Comparison of ENCODE assay signal across 7 cellular contexts in the genomic region with DNA sequence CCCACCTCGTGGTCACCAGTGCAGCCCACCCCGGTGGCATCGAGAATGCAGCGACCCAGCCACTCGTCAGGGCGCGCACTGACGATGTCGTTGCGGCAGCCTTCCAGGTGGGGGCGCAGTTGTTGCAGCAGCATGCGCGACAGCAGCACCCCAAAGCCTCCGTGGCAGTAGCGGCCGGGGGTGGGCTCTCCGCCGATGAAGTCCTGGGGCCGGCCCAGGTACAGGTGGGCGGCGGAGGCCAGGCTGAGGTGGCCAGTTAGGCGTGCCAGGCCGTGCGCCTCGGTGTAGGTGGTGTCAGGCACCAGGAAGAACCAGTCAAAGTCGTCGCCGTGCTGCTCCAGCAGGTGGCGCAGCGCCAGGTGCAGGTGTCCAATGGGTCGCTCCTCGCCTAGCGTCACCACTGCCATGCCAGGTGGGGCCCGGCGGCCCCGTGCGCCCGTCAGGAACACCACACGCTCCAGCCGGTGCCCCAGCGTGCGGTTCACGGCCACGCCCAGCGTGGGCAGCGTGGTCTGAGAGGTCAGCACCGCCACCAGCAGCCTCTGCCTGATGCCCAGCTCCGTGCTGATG. TPM values are rescaled to one million over a fixed set of nuclear protein-coding genes. Genes with fewer than 3 reads are reported as not detected.
DNase-seq lines count a peak whose midpoint lies in the region; ATAC-seq and TF ChIP-seq lines count a peak whose summit lies in the region.

No MANE protein-coding gene starts in this region.

- DNase-seq in NCI-H2029 (lab: John Stamatoyannopoulos, UW) (peak; percentile 81), UCSD-AML1 (lab: John Stamatoyannopoulos, UW; ENCODE audit: unreplicated experiment) (peak; percentile 87), MCF 10A (ENCODE audit: unreplicated experiment) (peak; percentile 87), inferior parietal cortex (ENCODE audit: extremely low spot score) (peak; percentile 66)
- peak; percentile 67 to 86 (median 74) for DNase-seq in stimulated activated CD4-positive, alpha-beta T cell treated with anti-CD3 and anti-CD28 coated beads, Interleukin-1b, Interleukin-23, amount 100 ng/mL, for 24 hours (ENCODE audit: low read depth in 4 of 4, low spot score in 1 of 4)

- H3K9me3 Mint-ChIP-seq in MCF 10A (ENCODE audit: unreplicated experiment), result no peaks in the 10 kb centered on the region

- POLR2A ChIA-PET in MCF 10A (lab: Yijun Ruan, JAX), result interaction anchor here (0.7 to 4.2 kb wide), 5 partner anchors 30 to 148 kb away, joined by 3 to 55 read pairs (median 7); a partner anchor contains a TSS

- H3K27me3 Mint-ChIP-seq in MCF 10A (ENCODE audit: insufficient read depth, unreplicated experiment), result no peaks in the 10 kb centered on the region

- peak overlapping the region; percentile 57 for H3K27ac Mint-ChIP-seq in MCF 10A (ENCODE audit: low read depth, unreplicated experiment)

- CTCF ChIA-PET in MCF 10A (lab: Yijun Ruan, JAX), result interaction anchor here (0.6 to 4.9 kb wide), 49 partner anchors 9 to 840 kb away, joined by 3 to 50 read pairs (median 4); a partner anchor contains a TSS

- H3K36me3 Mint-ChIP-seq in MCF 10A (ENCODE audit: insufficient read depth, unreplicated experiment), result peaks cover 36% of the 10 kb centered on the region

- H3K4me1 Mint-ChIP-seq in MCF 10A (ENCODE audit: insufficient read depth, unreplicated experiment), result peaks cover 12% of the 10 kb centered on the region

- TF ChIP-seq CTCF in MCF 10A (IDR thresholded peaks at IDR 0.05; ENCODE audit: unreplicated experiment), result peak; percentile 99

- no TSS peak for BruUV-seq in MCF 10A (replicated peaks; lab: Mats Ljungman, UMichigan)

- peak; percentile 55 for ATAC-seq in GM18508 (IDR thresholded peaks at IDR 0.05; ENCODE audit: insufficient read depth, unreplicated experiment)
- ATAC-seq in HG02970 (IDR thresholded peaks at IDR 0.05; ENCODE audit: low FRiP score, unreplicated experiment), result peak; percentile 36

- intact Hi-C loops in MCF 10A (cut with micrococcal nuclease), result loop anchor here (1.0 kb wide), 3 partner anchors 56 to 148 kb away; a partner anchor contains a TSS

- peak overlapping the region; percentile 75 for H3K4me3 Mint-ChIP-seq in MCF 10A (ENCODE audit: unreplicated experiment)

RNA-seq across cellular contexts. Expression of a gene that starts 1.9 kb away (rescaled TPM):
- total RNA-seq in MCF 10A (2022), result 81.2 and 105 TPM in 2 replicates

RNA-seq across cellular contexts. Expression of a gene that starts 2.1 kb away (rescaled TPM):
- 5.3 and 6.3 TPM in 2 replicates for total RNA-seq in MCF 10A (2022)

RNA-seq across cellular contexts. Expression of a gene that starts 27.4 kb away (rescaled TPM):
- total RNA-seq in MCF 10A (2022), result 0.17 TPM in 1 of 2 replicates, not detected in the other

RNA-seq across cellular contexts. Expression of a gene that starts 29.6 kb away (rescaled TPM):
- 29.0 and 29.8 TPM in 2 replicates for total RNA-seq in MCF 10A (2022)

RNA-seq across cellular contexts. Expression of a gene that starts 30.4 kb away (rescaled TPM):
- 1.2 and 2.2 TPM in 2 replicates for total RNA-seq in MCF 10A (2022)

Comparison
In these comparisons a context has a peak if more than half of its experiments do, and no peak if none do; other contexts are left out.
1. Peak in every context shown above with its lines: DNase-seq and ATAC-seq.